Comparison of ENCODE assay signal across 18 cellular contexts in the genomic region with DNA sequence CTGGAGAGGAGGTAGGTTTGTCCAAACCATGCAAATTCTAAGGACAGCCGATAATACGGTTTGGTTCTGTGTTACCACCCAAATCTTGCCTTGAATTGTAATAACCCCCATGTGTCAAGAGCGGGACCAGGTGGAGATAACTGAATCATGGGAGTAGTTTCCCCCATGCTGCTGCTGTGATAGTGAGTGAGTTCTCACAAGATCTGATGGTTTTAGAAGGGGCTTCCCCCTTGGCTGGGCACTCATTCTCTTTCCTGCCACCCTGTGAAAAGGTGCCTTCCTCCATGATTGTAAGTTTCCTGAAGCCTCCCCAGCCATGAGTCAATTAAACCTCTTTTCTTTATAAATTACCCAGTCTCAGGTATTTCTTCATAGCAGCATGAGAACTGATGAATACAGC.
DNase-seq lines count a peak whose midpoint lies in the region; ATAC-seq and TF ChIP-seq lines count a peak whose summit lies in the region.
"Had no signal": no experiment of that assay in that cellular context is flagged by ENCODE, and none has a peak within 500 bp of the region (broad histone marks: within the 10 kb centered on the region; RNA-seq: fewer than 3 reads in every experiment).

No MANE protein-coding gene starts in this region.

- intact Hi-C loops in activated CD8-positive, alpha-beta T cell treated with anti-CD3 and anti-CD28 coated beads for 36 hours (cut with micrococcal nuclease) = no loop called here
- intact Hi-C loops in CD4-positive, alpha-beta T cell (cut with DNase I, micrococcal nuclease) = no loop called here

- POLR2A ChIA-PET in activated CD8-positive, alpha-beta T cell treated with anti-CD3 and anti-CD28 coated beads for 36 hours (lab: Charles Lee) = no interaction called here
- POLR2A ChIA-PET in activated CD8-positive, alpha-beta T cell treated with anti-CD3 and anti-CD28 coated beads, Interleukin-2, amount 10 ng/mL, durations not matched to agents 7 days and 5 days (lab: Charles Lee) = no interaction called here
- POLR2A ChIA-PET in CD4-positive, alpha-beta T cell (lab: Charles Lee) = no interaction called here

- peak; percentile 34 for ATAC-seq in activated CD8-positive, alpha-beta T cell treated with anti-CD3 and anti-CD28 coated beads for 36 hours
- ATAC-seq in activated CD8-positive, alpha-beta T cell treated with anti-CD3 and anti-CD28 coated beads, Interleukin-2, amount 10 ng/mL, durations not matched to agents 7 days and 5 days = no peak
- no peak for ATAC-seq in CD4-positive, alpha-beta T cell (ENCODE audit: poor library complexity)
- ATAC-seq: HepG2 had no signal

- CTCF ChIA-PET in activated CD8-positive, alpha-beta T cell treated with anti-CD3 and anti-CD28 coated beads for 36 hours (lab: Charles Lee) = no interaction called here
- CTCF ChIA-PET in activated CD8-positive, alpha-beta T cell treated with anti-CD3 and anti-CD28 coated beads, Interleukin-2, amount 10 ng/mL, durations not matched to agents 7 days and 5 days (lab: Charles Lee) = no interaction called here
- CTCF ChIA-PET in CD4-positive, alpha-beta T cell (lab: Charles Lee) = no interaction called here

- no peak overlapping the region for H3K27ac ChIP-seq in CD4-positive, alpha-beta T cell (ENCODE audit: low read depth, low read length)
- H3K27ac ChIP-seq: BLaER1 treated with 17β-estradiol and CSF1 and Interleukin-3, amounts not matched to agents 10 nM and 100 nM; GM23248 had no signal

- H3K9me3 ChIP-seq in CD4-positive, alpha-beta T cell (ENCODE audit: control insufficient read depth, low read length) = no peaks in the 10 kb centered on the region
- H3K9me3 ChIP-seq: HAP-1 had no signal

- no peaks in the 10 kb centered on the region for H3K27me3 ChIP-seq in CD4-positive, alpha-beta T cell (ENCODE audit: control insufficient read depth, insufficient read depth, low read length)
- H3K27me3 ChIP-seq: BLaER1 treated with 17β-estradiol and CSF1 and Interleukin-3, amounts not matched to agents 10 nM and 100 nM had no signal

- H3K4me3 Mint-ChIP-seq in activated CD8-positive, alpha-beta T cell treated with anti-CD3 and anti-CD28 coated beads for 36 hours = no peak overlapping the region
- H3K4me3 Mint-ChIP-seq in activated CD8-positive, alpha-beta T cell treated with anti-CD3 and anti-CD28 coated beads, Interleukin-2, amount 10 ng/mL, durations not matched to agents 7 days and 5 days = no peak overlapping the region
- no peak overlapping the region for H3K4me3 Mint-ChIP-seq in activated naive CD8-positive, alpha-beta T cell treated with anti-CD3 and anti-CD28 coated beads for 36 hours
- no peak overlapping the region for H3K4me3 Mint-ChIP-seq in nephron progenitor cell
- no peak overlapping the region for H3K4me3 Mint-ChIP-seq in CD4-positive, alpha-beta T cell
- H3K4me3 Mint-ChIP-seq: B cell; CD8-positive, alpha-beta memory T cell had no signal

- no peaks in the 10 kb centered on the region for H3K27me3 Mint-ChIP-seq in activated CD8-positive, alpha-beta T cell treated with anti-CD3 and anti-CD28 coated beads for 36 hours
- H3K27me3 Mint-ChIP-seq in activated CD8-positive, alpha-beta T cell treated with anti-CD3 and anti-CD28 coated beads, Interleukin-2, amount 10 ng/mL, durations not matched to agents 7 days and 5 days (ENCODE audit: low read depth) = no peaks in the 10 kb centered on the region
- no peaks in the 10 kb centered on the region for H3K27me3 Mint-ChIP-seq in activated naive CD8-positive, alpha-beta T cell treated with anti-CD3 and anti-CD28 coated beads for 36 hours
- no peaks in the 10 kb centered on the region for H3K27me3 Mint-ChIP-seq in nephron progenitor cell (ENCODE audit: low read depth, poor library complexity)
- no peaks in the 10 kb centered on the region for H3K27me3 Mint-ChIP-seq in CD4-positive, alpha-beta T cell
- H3K27me3 Mint-ChIP-seq: B cell; CD8-positive, alpha-beta memory T cell had no signal

- no peak overlapping the region for H3K27ac Mint-ChIP-seq in activated CD8-positive, alpha-beta T cell treated with anti-CD3 and anti-CD28 coated beads for 36 hours
- no peak overlapping the region for H3K27ac Mint-ChIP-seq in activated CD8-positive, alpha-beta T cell treated with anti-CD3 and anti-CD28 coated beads, Interleukin-2, amount 10 ng/mL, durations not matched to agents 7 days and 5 days
- no peak overlapping the region for H3K27ac Mint-ChIP-seq in activated naive CD8-positive, alpha-beta T cell treated with anti-CD3 and anti-CD28 coated beads for 36 hours
- H3K27ac Mint-ChIP-seq in nephron progenitor cell = peak overlapping the region; percentile 62
- H3K27ac Mint-ChIP-seq in CD4-positive, alpha-beta T cell = no peak overlapping the region
- H3K27ac Mint-ChIP-seq: B cell; CD8-positive, alpha-beta memory T cell had no signal

- H3K4me1 Mint-ChIP-seq in activated CD8-positive, alpha-beta T cell treated with anti-CD3 and anti-CD28 coated beads for 36 hours (ENCODE audit: low read depth) = peaks cover 8% of the 10 kb centered on the region
- no peaks in the 10 kb centered on the region for H3K4me1 Mint-ChIP-seq in activated CD8-positive, alpha-beta T cell treated with anti-CD3 and anti-CD28 coated beads, Interleukin-2, amount 10 ng/mL, durations not matched to agents 7 days and 5 days (ENCODE audit: low read depth)
- peaks cover 2% of the 10 kb centered on the region for H3K4me1 Mint-ChIP-seq in activated naive CD8-positive, alpha-beta T cell treated with anti-CD3 and anti-CD28 coated beads for 36 hours
- peaks cover 38% of the 10 kb centered on the region for H3K4me1 Mint-ChIP-seq in nephron progenitor cell
- no peaks in the 10 kb centered on the region for H3K4me1 Mint-ChIP-seq in CD4-positive, alpha-beta T cell (ENCODE audit: low read depth)
- H3K4me1 Mint-ChIP-seq: B cell; CD8-positive, alpha-beta memory T cell had no signal

- TF ChIP-seq CTCF in activated CD8-positive, alpha-beta T cell treated with anti-CD3 and anti-CD28 coated beads for 36 hours (IDR thresholded peaks at IDR 0.05) = no peak
- TF ChIP-seq CTCF in nephron progenitor cell (IDR thresholded peaks at IDR 0.05) = no peak
- no peak for TF ChIP-seq CTCF in CD4-positive, alpha-beta T cell (IDR thresholded peaks at IDR 0.05)

- H3K36me3 Mint-ChIP-seq in activated CD8-positive, alpha-beta T cell treated with anti-CD3 and anti-CD28 coated beads for 36 hours (ENCODE audit: low read depth) = peaks cover 51% of the 10 kb centered on the region
- H3K36me3 Mint-ChIP-seq in activated CD8-positive, alpha-beta T cell treated with anti-CD3 and anti-CD28 coated beads, Interleukin-2, amount 10 ng/mL, durations not matched to agents 7 days and 5 days (ENCODE audit: low read depth) = peaks cover 12% of the 10 kb centered on the region
- peaks cover 56% of the 10 kb centered on the region for H3K36me3 Mint-ChIP-seq in activated naive CD8-positive, alpha-beta T cell treated with anti-CD3 and anti-CD28 coated beads for 36 hours
- H3K36me3 Mint-ChIP-seq in nephron progenitor cell (ENCODE audit: low read depth) = peaks cover 54% of the 10 kb centered on the region
- H3K36me3 Mint-ChIP-seq in CD4-positive, alpha-beta T cell (ENCODE audit: low read depth) = peaks cover 87% of the 10 kb centered on the region

- peak; percentile 20 for DNase-seq in activated CD8-positive, alpha-beta T cell treated with anti-CD3 and anti-CD28 coated beads for 36 hours
- DNase-seq in activated CD8-positive, alpha-beta T cell treated with anti-CD3 and anti-CD28 coated beads, Interleukin-2, amount 10 ng/mL, durations not matched to agents 7 days and 5 days = no peak
- peak; percentile 4 for DNase-seq in stimulated activated CD4-positive, alpha-beta T cell treated with anti-CD3 and anti-CD28 coated beads, Interleukin-15, amount 100 ng/mL, for 24 hours
- DNase-seq in stimulated activated CD4-positive, alpha-beta T cell treated with anti-CD3 and anti-CD28 coated beads, Interleukin-12 subunit alpha, Interleukin-12 subunit beta, amount 100 ng/mL, for 4 hours = no peak
- DNase-seq in activated naive CD8-positive, alpha-beta T cell treated with anti-CD3 and anti-CD28 coated beads for 36 hours = peak; percentile 1
- no peak for DNase-seq in nephron progenitor cell
- no peak for DNase-seq in CD4-positive, alpha-beta T cell
- DNase-seq: CD8-positive, alpha-beta memory T cell; COR-L47; DMS 273 treated with DMSO at 0.1 percent for 48 hours; DMS53; DND-41; EL; GM23248 had no signal

- H3K9me3 Mint-ChIP-seq in activated CD8-positive, alpha-beta T cell treated with anti-CD3 and anti-CD28 coated beads for 36 hours = no peaks in the 10 kb centered on the region
- H3K9me3 Mint-ChIP-seq in activated CD8-positive, alpha-beta T cell treated with anti-CD3 and anti-CD28 coated beads, Interleukin-2, amount 10 ng/mL, durations not matched to agents 7 days and 5 days (ENCODE audit: insufficient read depth) = no peaks in the 10 kb centered on the region
- H3K9me3 Mint-ChIP-seq in activated naive CD8-positive, alpha-beta T cell treated with anti-CD3 and anti-CD28 coated beads for 36 hours = no peaks in the 10 kb centered on the region
- no peaks in the 10 kb centered on the region for H3K9me3 Mint-ChIP-seq in nephron progenitor cell
- H3K9me3 Mint-ChIP-seq in CD4-positive, alpha-beta T cell = peaks cover 4% of the 10 kb centered on the region

Comparison
In these comparisons a context has a peak if more than half of its experiments do, and no peak if none do; other contexts are left out.
1. DNase-seq: peak in activated CD8-positive, alpha-beta T cell treated with anti-CD3 and anti-CD28 coated beads for 36 hours (single experiment), stimulated activated CD4-positive, alpha-beta T cell treated with anti-CD3 and anti-CD28 coated beads, Interleukin-15, amount 100 ng/mL, for 24 hours (single experiment) and activated naive CD8-positive, alpha-beta T cell treated with anti-CD3 and anti-CD28 coated beads for 36 hours (single experiment); none in activated CD8-positive, alpha-beta T cell treated with anti-CD3 and anti-CD28 coated beads, Interleukin-2, amount 10 ng/mL, durations not matched to agents 7 days and 5 days (single experiment), stimulated activated CD4-positive, alpha-beta T cell treated with anti-CD3 and anti-CD28 coated beads, Interleukin-12 subunit alpha, Interleukin-12 subunit beta, amount 100 ng/mL, for 4 hours (single experiment), nephron progenitor cell (single experiment) and CD4-positive, alpha-beta T cell (0 of 10).